Comparison of ENCODE assay signal across 19 cellular contexts in genomic region chr1:82446251-82446650, GRCh38.
A peak's percentile ranks its signal among the peaks of the same experiment; 100 is the strongest.
DNase-seq lines count a peak whose midpoint lies in the region; ATAC-seq and TF ChIP-seq lines count a peak whose summit lies in the region.
"Had no signal": no experiment of that assay in that cellular context is flagged by ENCODE, and none has a peak within 500 bp of the region (broad histone marks: within the 10 kb centered on the region; RNA-seq: fewer than 3 reads in every experiment).

No MANE protein-coding gene starts in this region.

- H3K27me3 ChIP-seq in body of pancreas (no peaks in the 10 kb centered on the region), smooth muscle cell (ENCODE audit: low read depth) (no peaks in the 10 kb centered on the region)
- H3K27me3 ChIP-seq: BLaER1 treated with 17β-estradiol and CSF1 and Interleukin-3, amounts not matched to agents 10 nM and 100 nM had no signal

- no peak for TF ChIP-seq CTCF in body of pancreas (IDR thresholded peaks at IDR 0.05)
- TF ChIP-seq CTCF in smooth muscle cell (IDR thresholded peaks at IDR 0.05; ENCODE audit: borderline replicate concordance, insufficient read depth, poor library complexity, severe bottlenecking) = no peak

- H3K27ac ChIP-seq in body of pancreas (peak overlapping the region in 1 of 4 donors; percentile 32), smooth muscle cell (ENCODE audit: low read depth) (no peak overlapping the region)
- H3K27ac ChIP-seq: BLaER1 treated with 17β-estradiol and CSF1 and Interleukin-3, amounts not matched to agents 10 nM and 100 nM had no signal

- peaks cover 9% of the 10 kb centered on the region for H3K4me1 ChIP-seq in body of pancreas
- no peaks in the 10 kb centered on the region for H3K4me1 ChIP-seq in smooth muscle cell (ENCODE audit: low read depth)
- H3K4me1 ChIP-seq: BLaER1 treated with 17β-estradiol and CSF1 and Interleukin-3, amounts not matched to agents 10 nM and 100 nM; Caco-2 had no signal

- H3F3A ChIP-seq in smooth muscle cell (ENCODE audit: low read depth) = no peaks in the 10 kb centered on the region

- H2AFZ ChIP-seq in smooth muscle cell (ENCODE audit: low read depth) = peak overlapping the region; percentile 7

- H4K20me1 ChIP-seq in smooth muscle cell (ENCODE audit: low read depth) = no peaks in the 10 kb centered on the region
- H4K20me1 ChIP-seq: BLaER1 treated with 17β-estradiol and CSF1 and Interleukin-3, amounts not matched to agents 10 nM and 100 nM had no signal

- ATAC-seq in body of pancreas (peak; percentile 75), GM21447 (IDR thresholded peaks at IDR 0.05; ENCODE audit: unreplicated experiment) (no peak)

- H3K4me3 ChIP-seq in body of pancreas = no peak overlapping the region
- no peak overlapping the region for H3K4me3 ChIP-seq in smooth muscle cell
- H3K4me3 ChIP-seq: BLaER1 treated with 17β-estradiol and CSF1 and Interleukin-3, amounts not matched to agents 10 nM and 100 nM had no signal

- no peak overlapping the region for H3K4me2 ChIP-seq in smooth muscle cell
- H3K4me2 ChIP-seq: BLaER1 treated with 17β-estradiol and CSF1 and Interleukin-3, amounts not matched to agents 10 nM and 100 nM had no signal

- no peaks in the 10 kb centered on the region for H3K36me3 ChIP-seq in body of pancreas (replicated peaks in 1 of 2; ENCODE audit: insufficient read depth in 1 of 2, low read depth in 2 of 2)
- H3K36me3 ChIP-seq in smooth muscle cell (ENCODE audit: low read depth) = no peaks in the 10 kb centered on the region
- H3K36me3 ChIP-seq: BLaER1 treated with 17β-estradiol and CSF1 and Interleukin-3, amounts not matched to agents 10 nM and 100 nM had no signal

- DNase-seq in EL (peak; percentile 1), body of pancreas (peak in 1 of 4 donors; percentile 7), foreskin melanocyte (peak; percentile 6), smooth muscle cell (lab: John Stamatoyannopoulos, UW; ENCODE audit: unreplicated experiment) (no peak), medulla oblongata (ENCODE audit: extremely low spot score) (no peak), SW 1271 (lab: John Stamatoyannopoulos, UW) (no peak)
- DNase-seq: Caco-2; CD4-positive, alpha-beta memory T cell; DMS 273 treated with DMSO at 0.1 percent for 48 hours; DMS79 treated with DMSO at 0.1 percent for 48 hours; NCI-H1105; NCI-H146; NCI-H2029; NCI-H345; NCI-H524; NCI-H774; NK-92 treated with Interleukin-12 subunit alpha and Interleukin-12 subunit beta, amount 100 ng/mL, for 24 hours had no signal

- no peak for TF ChIP-seq POLR2A in body of pancreas (IDR thresholded peaks at IDR 0.05)

- WGBS in body of pancreas, 2 donors = 25 to 36% methylated on average over 2 of the region's 2 CpGs
- WGBS in smooth muscle cell (ENCODE audit: low lambda C conversion rate) = 88% methylated on average over 2 of the region's 2 CpGs

- no peaks in the 10 kb centered on the region for H3K79me2 ChIP-seq in smooth muscle cell (ENCODE audit: low read depth)

- no peak overlapping the region for H3K9ac ChIP-seq in smooth muscle cell (ENCODE audit: low read depth)
- H3K9ac ChIP-seq: BLaER1 treated with 17β-estradiol and CSF1 and Interleukin-3, amounts not matched to agents 10 nM and 100 nM had no signal

- H3K9me3 ChIP-seq in body of pancreas (no peaks in the 10 kb centered on the region), smooth muscle cell (replicated peaks; ENCODE audit: low read depth) (no peaks in the 10 kb centered on the region)
- H3K9me3 ChIP-seq: Caco-2 had no signal

- intact Hi-C loops in body of pancreas (cut with DNase I) = no loop called here

Comparison
In these comparisons a context has a peak if more than half of its experiments do, and no peak if none do; other contexts are left out.
1. DNase-seq: peak in EL (single experiment) and foreskin melanocyte (single experiment); none in smooth muscle cell (single experiment), medulla oblongata (single experiment) and SW 1271 (0 of 2).